In genomic region chr13:111664060-111664459, GRCh38 we compare ENCODE assay signal across 13 cellular contexts.
"Had no signal": no experiment of that assay in that cellular context is flagged by ENCODE, and none has a peak within 500 bp of the region (broad histone marks: within the 10 kb centered on the region; RNA-seq: fewer than 3 reads in every experiment).

No MANE protein-coding gene starts in this region.

- H3K4me1 Mint-ChIP-seq: natural killer cell had no signal

- H3K27ac ChIP-seq: ascending aorta, gastrocnemius medialis, lower lobe of right lung, skin epidermis had no signal

- FAIRE-seq: TTC549 had no signal

- H3K9me3 ChIP-seq: ascending aorta, gastrocnemius medialis, lower lobe of right lung, uterus had no signal

- H3K27me3 ChIP-seq: ascending aorta, uterus had no signal

- H3K4me3 Mint-ChIP-seq: activated T-cell treated with anti-CD3 and anti-CD28 coated beads, Interleukin-2, amount 50 U/mL, for 4 hours; natural killer cell had no signal

- H3K9me3 Mint-ChIP-seq: activated T-cell treated with anti-CD3 and anti-CD28 coated beads, Interleukin-2, amount 50 U/mL, for 4 hours; natural killer cell had no signal

- H3K27ac Mint-ChIP-seq: natural killer cell had no signal

- ATAC-seq: activated T-cell treated with anti-CD3 and anti-CD28 coated beads, Interleukin-2, amount 50 U/mL, for 4 hours; gastrocnemius medialis; lower lobe of right lung; natural killer cell had no signal

- DNase-seq: activated CD4-positive, alpha-beta T cell treated with anti-CD3 and anti-CD28 coated beads, Interleukin-2, amount 50 U/mL, for 48 hours; activated gamma-delta T cell treated with Interleukin-2 at 50 U/mL for 16 hours; activated T-cell treated with anti-CD3 and anti-CD28 coated beads, Interleukin-2, amount 50 U/mL, for 4 hours; effector CD4-positive, alpha-beta T cell; gastrocnemius medialis; kidney glomerular epithelial cell; lower lobe of right lung; natural killer cell; T-helper 2 cell; uterus had no signal

- H3K4me1 ChIP-seq: ascending aorta, gastrocnemius medialis, lower lobe of right lung had no signal

- H3K36me3 ChIP-seq: ascending aorta, gastrocnemius medialis, lower lobe of right lung, uterus had no signal

- H3K4me3 ChIP-seq: ascending aorta, gastrocnemius medialis, lower lobe of right lung, skin epidermis, uterus had no signal

- H3K36me3 Mint-ChIP-seq: natural killer cell had no signal
